1 cellular context compared by ENCODE assay signal in genomic region chr7:55554055-55554454, GRCh38.
TF ChIP-seq lines count a peak whose summit lies in the region.

No MANE protein-coding gene starts in this region.

TF ChIP-seq in endothelial cell of umbilical vein, 7 proteins besides CTCF, POLR2A, EP300 and RAD21 (continued from another document):
- no peak for TF ChIP-seq MAX (IDR thresholded peaks at IDR 0.05; ENCODE audit: insufficient read depth, insufficient read length)
